34 cellular contexts compared by ENCODE assay signal in genomic region chr16:77469639-77470038, GRCh38. TPM values are rescaled to one million over a fixed set of nuclear protein-coding genes. Genes with fewer than 3 reads are reported as not detected.
DNase-seq lines count a peak whose midpoint lies in the region; ATAC-seq, FAIRE-seq and TF ChIP-seq lines count a peak whose summit lies in the region.
"Had no signal": no experiment of that assay in that cellular context is flagged by ENCODE, and none has a peak within 500 bp of the region (broad histone marks: within the 10 kb centered on the region; RNA-seq: fewer than 3 reads in every experiment).

No MANE protein-coding gene starts in this region.

- DNase-seq in DMS 273 treated with DMSO at 0.1 percent for 48 hours (lab: John Stamatoyannopoulos, UW): peak; percentile 15
- DNase-seq in cerebellar cortex (ENCODE audit: low spot score): peak; percentile 99
- DNase-seq in foreskin keratinocyte: no peak
- no peak for DNase-seq in NCI-H1105 treated with DMSO at 0.1 percent for 48 hours (lab: John Stamatoyannopoulos, UW)
- DNase-seq in HepG2 (ENCODE audit: low spot score): no peak
- DNase-seq: AML-193; CD4-positive, alpha-beta T cell; DMS79; EL; GF-D8; GOT3; HCEC 1CT; NCI-H1048; NCI-H1417 treated with DMSO at 0.1 percent for 48 hours; NCI-H187 treated with DMSO at 0.1 percent for 48 hours; NCI-H2171 treated with DMSO at 0.1 percent for 48 hours; NCI-H345; NCI-H524 treated with DMSO at 0.1 percent for 48 hours; NCI-H774; NK-92 treated with Interleukin-12 subunit alpha and Interleukin-12 subunit beta, amount 100 ng/mL, for 24 hours; PC-9; SJCRH30 had no signal

- H3K9ac ChIP-seq in subcutaneous abdominal adipose tissue (ENCODE audit: low read length in 5 of 5) (no peak overlapping the region), HepG2 (ENCODE audit: insufficient read depth, low read depth, low read length) (no peak overlapping the region)
- H3K9ac ChIP-seq: BLaER1 treated with 17β-estradiol and CSF1 and Interleukin-3, amounts not matched to agents 10 nM and 100 nM; KMS-11 had no signal

- TF ChIP-seq POLR2A in gastroesophageal sphincter (IDR thresholded peaks at IDR 0.05) (no peak), HepG2 (IDR thresholded peaks at IDR 0.05; ENCODE audit: insufficient read depth in 1 of 2, low read depth in 2 of 2, low read length in 2 of 2) (no peak)

- TF ChIP-seq RAD21 in HepG2 (CRISPR knock-in tag; IDR thresholded peaks at IDR 0.05): no peak

- H3K27me3 ChIP-seq in gastroesophageal sphincter: no peaks in the 10 kb centered on the region
- H3K27me3 ChIP-seq in subcutaneous abdominal adipose tissue (ENCODE audit: control insufficient read depth in 5 of 5, insufficient read depth in 4 of 5, low read length in 5 of 5): no peaks in the 10 kb centered on the region
- no peaks in the 10 kb centered on the region for H3K27me3 ChIP-seq in foreskin keratinocyte
- H3K27me3 ChIP-seq in HepG2 (ENCODE audit: control insufficient read depth in 1 of 2, insufficient read depth in 2 of 2, low read length in 2 of 2): 0 out of 5 replicates have a peak, but pooled peaks cover 0 to 3% of the 10 kb centered on the region in 2 experiments
- H3K27me3 ChIP-seq: BLaER1 treated with 17β-estradiol and CSF1 and Interleukin-3, amounts not matched to agents 10 nM and 100 nM; SJCRH30 had no signal

- CTCF ChIA-PET in HepG2 (lab: Yijun Ruan, JAX; ENCODE audit: low intra/inter-chr PET ratio, low total read pairs): no interaction called here

- FAIRE-seq in HepG2 (lab: Jason Lieb, UNC): no peak
- FAIRE-seq: A204.1, D721Med, GM12892 had no signal

- in situ Hi-C loops in HepG2 (cut with HindIII; ENCODE audit: extremely low pct_ligation_motif_present, low pct_unique_long_range_greater_than_20kb): no loop called here

- H3K4me3 ChIP-seq in gastroesophageal sphincter: no peak overlapping the region
- H3K4me3 ChIP-seq in subcutaneous abdominal adipose tissue (ENCODE audit: low read depth in 1 of 5, low read length in 5 of 5): no peak overlapping the region
- no peak overlapping the region for H3K4me3 ChIP-seq in HepG2 (replicated peaks in 1 of 3; ENCODE audit: insufficient read depth in 1 of 3, low read depth in 2 of 3, low read length in 3 of 3)
- H3K4me3 ChIP-seq: BLaER1 treated with 17β-estradiol and CSF1 and Interleukin-3, amounts not matched to agents 10 nM and 100 nM; PC-9; SJCRH30 had no signal

- H3K79me2 ChIP-seq in HepG2 (ENCODE audit: insufficient read depth, low read length): no peaks in the 10 kb centered on the region

- H3K4me2 ChIP-seq in HepG2 (ENCODE audit: low read depth, low read length): no peak overlapping the region
- H3K4me2 ChIP-seq: KMS-11, PC-9 had no signal

- H3K4me1 ChIP-seq in gastroesophageal sphincter (no peaks in the 10 kb centered on the region), subcutaneous abdominal adipose tissue (ENCODE audit: control insufficient read depth in 5 of 5, insufficient read depth in 5 of 5, low read length in 5 of 5) (peaks cover 4 to 31% (median 22%) of the 10 kb centered on the region in 5 donors), foreskin keratinocyte (no peaks in the 10 kb centered on the region), HepG2 (ENCODE audit: insufficient read depth, low read length) (no peaks in the 10 kb centered on the region)
- H3K4me1 ChIP-seq: SJCRH30 had no signal

- intact Hi-C loops in HepG2 (cut with micrococcal nuclease; ENCODE audit: unreplicated experiment): no loop called here

- no peak for TF ChIP-seq EP300 in gastroesophageal sphincter (IDR thresholded peaks at IDR 0.05)
- TF ChIP-seq EP300 in HepG2 (IDR thresholded peaks at IDR 0.05; ENCODE audit: low read depth in 2 of 2, low read length in 2 of 2): no peak
- TF ChIP-seq EP300 in HepG2 (CRISPR knock-in tag; IDR thresholded peaks at IDR 0.05; ENCODE audit: borderline replicate concordance): no peak

- WGBS in gastroesophageal sphincter (ENCODE audit: low coverage in 1 of 2), 2 donors: 71% methylated on average over 1 of the region's 3 CpGs; no CpG with 5 or more reads in 1 of the 2 donors
- 2% methylated on average over 3 of the region's 3 CpGs for WGBS in HepG2 (ENCODE audit: low lambda C conversion rate)

- TF ChIP-seq CTCF in gastroesophageal sphincter (IDR thresholded peaks at IDR 0.05): no peak
- no peak for TF ChIP-seq CTCF in foreskin keratinocyte (conservative IDR thresholded peaks at IDR 0.05)
- TF ChIP-seq CTCF in HepG2 (CRISPR knock-in tag; IDR thresholded peaks at IDR 0.05): no peak

- H3K36me3 ChIP-seq in gastroesophageal sphincter: no peaks in the 10 kb centered on the region
- no peaks in the 10 kb centered on the region for H3K36me3 ChIP-seq in subcutaneous abdominal adipose tissue (ENCODE audit: control insufficient read depth in 5 of 5, insufficient read depth in 5 of 5, low read length in 5 of 5)
- H3K36me3 ChIP-seq in HepG2 (replicated peaks in 1 of 2; ENCODE audit: control insufficient read depth in 1 of 2, insufficient read depth in 2 of 2, low read length in 2 of 2): no peaks in the 10 kb centered on the region
- H3K36me3 ChIP-seq: BLaER1 treated with 17β-estradiol and CSF1 and Interleukin-3, amounts not matched to agents 10 nM and 100 nM; SJCRH30 had no signal

- POLR2A ChIA-PET in HepG2 (lab: Yijun Ruan, JAX): no interaction called here

- H3K27ac ChIP-seq in gastroesophageal sphincter (no peak overlapping the region), subcutaneous abdominal adipose tissue (ENCODE audit: low read depth, low read length) (peak overlapping the region; percentile 47), foreskin keratinocyte (no peak overlapping the region), HepG2 (ENCODE audit: extremely low read length, insufficient read depth, low read length) (no peak overlapping the region)
- H3K27ac ChIP-seq: BLaER1 treated with 17β-estradiol and CSF1 and Interleukin-3, amounts not matched to agents 10 nM and 100 nM; KMS-11; PC-9; SJCRH30 had no signal

- ATAC-seq in gastroesophageal sphincter (peak; percentile 53), foreskin keratinocyte (no peak), HepG2 (no peak)
- ATAC-seq: Right ventricle myocardium inferior, SK-N-SH treated with all-trans-retinoic acid at 6 μM for 48 hours had no signal

- no TSS peak for BruUV-seq in HepG2 (replicated peaks; lab: Mats Ljungman, UMichigan)

- H3K9me3 ChIP-seq in gastroesophageal sphincter (no peaks in the 10 kb centered on the region), subcutaneous abdominal adipose tissue (ENCODE audit: control insufficient read depth in 5 of 5, low read length in 5 of 5) (no peaks in the 10 kb centered on the region), HepG2 (ENCODE audit: low read length) (no peaks in the 10 kb centered on the region)
- H3K9me3 ChIP-seq: BLaER1 treated with 17β-estradiol and CSF1 and Interleukin-3, amounts not matched to agents 10 nM and 100 nM; SJCRH30 had no signal

- H4K20me1 ChIP-seq in HepG2 (ENCODE audit: insufficient read depth, low read length): no peaks in the 10 kb centered on the region
- H4K20me1 ChIP-seq: BLaER1 treated with 17β-estradiol and CSF1 and Interleukin-3, amounts not matched to agents 10 nM and 100 nM had no signal

- no peak overlapping the region for H2AFZ ChIP-seq in HepG2 (ENCODE audit: low read length)
- H2AFZ ChIP-seq: PC-9 had no signal

TF ChIP-seq in HepG2, 621 proteins besides CTCF, POLR2A, EP300 and RAD21 (continues in another document):
- TF ChIP-seq CBX2 (IDR thresholded peaks at IDR 0.05; ENCODE audit: low read depth, low read length): no peak
- TF ChIP-seq CBX2 (CRISPR knock-in tag; IDR thresholded peaks at IDR 0.05; ENCODE audit: low read depth): no peak
- TF ChIP-seq ZNF276 (CRISPR knock-in tag; IDR thresholded peaks at IDR 0.05; ENCODE audit: low read depth): no peak

RNA-seq across cellular contexts. Expression of gene ADAMTS18, which starts 34.8 kb away (rescaled TPM):
- total RNA-seq in gastroesophageal sphincter (1 to 10 TPM in 1 of 4 donors, under 1 TPM in 2, not detected in 1; 0.15 to 5.6 (median 0.19) TPM), foreskin keratinocyte (not detected in 2 replicates), HepG2 (2016; rRNA removed; fragmentation: Illumina TruSeq; extraction: Trizol) (not detected in 2 replicates)
- polyA plus RNA-seq in foreskin keratinocyte (not detected in 2 replicates), HepG2 (2011; rRNA removed) (0.01 TPM in 1 of 2 replicates, not detected in the other)
- total RNA-seq in HepG2 (2016; cell fraction: cytosol; rRNA removed; fragmentation: Illumina TruSeq; extraction: Trizol; ENCODE audit: low read depth): not detected in 2 replicates
- not detected in 2 replicates for total RNA-seq in HepG2 (2016; cell fraction: insoluble cytoplasmic fraction; rRNA removed; fragmentation: Illumina TruSeq; extraction: Trizol)
- total RNA-seq in HepG2 (2016; cell fraction: membrane; rRNA removed; fragmentation: Illumina TruSeq; extraction: Trizol): not detected in 2 replicates
- total RNA-seq in HepG2 (2016; cell fraction: nucleus; rRNA removed; fragmentation: Illumina TruSeq; extraction: Trizol): not detected in 2 replicates
- not detected in 2 replicates for polyA plus RNA-seq in HepG2 (2011; cell fraction: cytosol; rRNA removed)
- not detected in 2 replicates for polyA plus RNA-seq in HepG2 (2011; cell fraction: nucleus; rRNA removed)
- polyA plus RNA-seq in HepG2 (2012): not detected in 2 replicates
- not detected in 2 replicates for polyA plus RNA-seq in HepG2 (2016; cell fraction: cytosol; fragmentation: Illumina TruSeq; extraction: Trizol; ENCODE audit: low read depth)
- not detected in 2 replicates for polyA plus RNA-seq in HepG2 (2016; cell fraction: insoluble cytoplasmic fraction; fragmentation: Illumina TruSeq; extraction: Trizol; ENCODE audit: low read depth)
- polyA plus RNA-seq in HepG2 (2016; cell fraction: membrane; fragmentation: Illumina TruSeq; extraction: Trizol; ENCODE audit: low read depth): not detected in 2 replicates
- not detected in 2 replicates for polyA plus RNA-seq in HepG2 (2016; cell fraction: nucleus; fragmentation: Illumina TruSeq; extraction: Trizol; ENCODE audit: insufficient read depth, low read depth)
- not detected in 2 replicates for polyA minus RNA-seq in HepG2 (2011; rRNA and poly(A)+ RNA removed; ENCODE audit: low replicate concordance)
- not detected in 2 replicates for polyA minus RNA-seq in HepG2 (2011; cell fraction: cytosol; rRNA and poly(A)+ RNA removed)
- not detected in 2 replicates for polyA minus RNA-seq in HepG2 (2011; cell fraction: nucleus; rRNA and poly(A)+ RNA removed)
- total RNA-seq: CD4-positive, alpha-beta T cell; PC-9; Right ventricle myocardium inferior; RPMI7951 had no signal
- polyA plus RNA-seq: AG04450, IgD-negative memory B cell had no signal

Comparison
In these comparisons a context has a peak if more than half of its experiments do, and no peak if none do; other contexts are left out.
1. DNase-seq: peak in DMS 273 treated with DMSO at 0.1 percent for 48 hours (single experiment) and cerebellar cortex (single experiment); none in foreskin keratinocyte (0 of 2), NCI-H1105 treated with DMSO at 0.1 percent for 48 hours (single experiment) and HepG2 (single experiment).